24 cellular contexts compared by ENCODE assay signal in the genomic region with DNA sequence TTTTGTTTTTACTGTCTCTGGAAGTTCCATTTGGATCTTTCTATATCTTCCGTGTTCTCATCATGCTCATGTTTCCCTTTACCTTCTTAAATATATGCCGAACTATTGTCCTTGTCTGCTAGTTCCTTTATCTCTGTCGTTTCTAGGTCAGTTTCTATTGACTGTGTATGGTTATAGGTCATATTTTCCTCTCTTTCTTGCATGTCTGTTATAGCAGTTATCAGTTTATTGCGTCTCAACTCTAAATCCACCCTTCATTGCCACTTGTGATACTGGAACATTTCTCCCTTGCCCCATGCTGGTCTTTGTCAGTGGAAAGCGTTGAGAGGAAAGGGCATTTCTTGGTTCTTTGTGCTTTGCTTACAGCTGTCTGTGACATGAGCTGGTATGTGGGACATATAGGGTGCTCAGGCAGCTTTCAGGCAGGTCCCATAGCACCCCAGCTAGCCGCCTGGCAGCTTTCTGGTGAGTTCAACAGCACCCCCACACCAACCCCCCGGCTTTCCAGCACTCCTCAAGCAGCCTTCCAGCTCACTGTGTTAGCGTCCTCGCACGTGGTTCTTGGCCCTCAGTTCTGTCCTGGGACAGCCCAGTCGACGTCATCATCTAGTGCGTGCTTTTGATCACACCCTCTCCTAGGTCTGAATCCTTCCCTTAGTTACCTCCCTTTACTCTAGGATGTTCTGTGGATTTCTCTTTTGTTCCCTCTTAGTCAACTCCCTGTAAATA. TPM values are rescaled to one million over a fixed set of nuclear protein-coding genes. Genes with fewer than 3 reads are reported as not detected.
DNase-seq lines count a peak whose midpoint lies in the region; ATAC-seq and TF ChIP-seq lines count a peak whose summit lies in the region.
"Had no signal": no experiment of that assay in that cellular context is flagged by ENCODE, and none has a peak within 500 bp of the region (broad histone marks: within the 10 kb centered on the region; RNA-seq: fewer than 3 reads in every experiment).

No MANE protein-coding gene starts in this region.

- H3K36me3 Mint-ChIP-seq in CD4-positive, CD25-positive, alpha-beta regulatory T cell: peaks cover 5% of the 10 kb centered on the region
- peaks cover 32% of the 10 kb centered on the region for H3K36me3 Mint-ChIP-seq in CD8-positive, alpha-beta T cell
- H3K36me3 Mint-ChIP-seq in mesothelial cell of epicardium: peaks cover 9% of the 10 kb centered on the region
- peaks cover 14% of the 10 kb centered on the region for H3K36me3 Mint-ChIP-seq in activated CD4-positive, alpha-beta memory T cell treated with anti-CD3 and anti-CD28 coated beads, Interleukin-2, amount 10 ng/mL, durations not matched to agents 7 days and 5 days (ENCODE audit: low read depth)

- H3K9me3 ChIP-seq in CD4-positive, CD25-positive, alpha-beta regulatory T cell (ENCODE audit: control insufficient read depth in 2 of 2, low read length in 2 of 2): no peaks in the 10 kb centered on the region
- H3K9me3 ChIP-seq in CD8-positive, alpha-beta T cell (ENCODE audit: low read length): no peaks in the 10 kb centered on the region
- H3K9me3 ChIP-seq in colonic mucosa: no peaks in the 10 kb centered on the region
- H3K9me3 ChIP-seq: adrenal gland, esophagus squamous epithelium, gastrocnemius medialis, right lobe of liver, thyroid gland had no signal

- H3K36me3 ChIP-seq in CD4-positive, CD25-positive, alpha-beta regulatory T cell (ENCODE audit: control insufficient read depth, insufficient read depth, low read length): peaks cover 33% of the 10 kb centered on the region
- H3K36me3 ChIP-seq in CD8-positive, alpha-beta T cell (ENCODE audit: insufficient read depth, low read length): peaks cover 10% of the 10 kb centered on the region
- H3K36me3 ChIP-seq in colonic mucosa: no peaks in the 10 kb centered on the region
- H3K36me3 ChIP-seq in brain microvascular endothelial cell (replicated peaks): no peaks in the 10 kb centered on the region
- H3K36me3 ChIP-seq: adrenal gland, gastrocnemius medialis, right lobe of liver had no signal

- intact Hi-C loops in CD8-positive, alpha-beta T cell (cut with DNase I, micrococcal nuclease): no loop called here
- intact Hi-C loops in colonic mucosa (cut with DNase I): no loop called here

- no peak for DNase-seq in CD4-positive, CD25-positive, alpha-beta regulatory T cell
- peak in 1 of 7 experiments; percentile 36 for DNase-seq in CD8-positive, alpha-beta T cell
- no peak for DNase-seq in colonic mucosa
- DNase-seq in mesothelial cell of epicardium (ENCODE audit: low spot score in 2 of 2, unreplicated experiment in 2 of 2): peak in 1 of 2 experiments; percentile 21
- DNase-seq in activated CD4-positive, alpha-beta memory T cell treated with anti-CD3 and anti-CD28 coated beads, Interleukin-2, amount 10 ng/mL, durations not matched to agents 7 days and 5 days: no peak
- no peak for DNase-seq in brain microvascular endothelial cell
- no peak for DNase-seq in NCI-H2107 (lab: John Stamatoyannopoulos, UW)
- DNase-seq: activated CD4-positive, alpha-beta T cell treated with anti-CD3 and anti-CD28 coated beads for 1 hour; activated effector memory CD4-positive, alpha-beta T cell treated with Interleukin-2 at 50 U/mL for 16 hours; DMS 273 treated with DMSO at 0.1 percent for 48 hours; esophagus squamous epithelium; gastrocnemius medialis; HFFc6; hypothalamus; NCI-H2029 treated with DMSO at 0.1 percent for 48 hours; NCI-H446 treated with DMSO at 0.1 percent for 48 hours; OCI-M1; Right ventricle myocardium superior; thyroid gland had no signal

- H3K27me3 Mint-ChIP-seq in CD4-positive, CD25-positive, alpha-beta regulatory T cell: no peaks in the 10 kb centered on the region
- H3K27me3 Mint-ChIP-seq in CD8-positive, alpha-beta T cell (ENCODE audit: low read depth): no peaks in the 10 kb centered on the region
- no peaks in the 10 kb centered on the region for H3K27me3 Mint-ChIP-seq in mesothelial cell of epicardium (ENCODE audit: low read depth)
- no peaks in the 10 kb centered on the region for H3K27me3 Mint-ChIP-seq in activated CD4-positive, alpha-beta memory T cell treated with anti-CD3 and anti-CD28 coated beads, Interleukin-2, amount 10 ng/mL, durations not matched to agents 7 days and 5 days
- H3K27me3 Mint-ChIP-seq: stimulated activated naive CD8-positive, alpha-beta T cell treated with anti-CD3 and anti-CD28 coated beads, Interleukin-15, Interleukin-2, amounts not matched to agents 100 ng/mL and 50 ng/mL, for 24 hours had no signal

- CTCF ChIA-PET in CD8-positive, alpha-beta T cell (lab: Charles Lee): no interaction called here
- CTCF ChIA-PET in activated CD4-positive, alpha-beta memory T cell treated with anti-CD3 and anti-CD28 coated beads, Interleukin-2, amount 10 ng/mL, durations not matched to agents 7 days and 5 days (lab: Charles Lee): interaction anchor here (1.1 kb wide), 1 partner anchor 13 kb away, joined by 3 read pairs; no protein-coding TSS in a partner anchor

- H3K27ac ChIP-seq in CD4-positive, CD25-positive, alpha-beta regulatory T cell (ENCODE audit: insufficient read depth, low read length, poor library complexity, severe bottlenecking): no peak overlapping the region
- no peak overlapping the region for H3K27ac ChIP-seq in CD8-positive, alpha-beta T cell (ENCODE audit: low read depth, low read length)
- H3K27ac ChIP-seq in colonic mucosa (peak overlapping the region; percentile 37), brain microvascular endothelial cell (no peak overlapping the region)
- H3K27ac ChIP-seq: adrenal gland, esophagus squamous epithelium, gastrocnemius medialis, right lobe of liver, thyroid gland had no signal

- H3K9me3 Mint-ChIP-seq in CD4-positive, CD25-positive, alpha-beta regulatory T cell: peaks cover 0 to 1% (median 0%) of the 10 kb centered on the region in 7 donors
- no peaks in the 10 kb centered on the region for H3K9me3 Mint-ChIP-seq in CD8-positive, alpha-beta T cell
- H3K9me3 Mint-ChIP-seq in mesothelial cell of epicardium: peaks cover 13% of the 10 kb centered on the region
- no peaks in the 10 kb centered on the region for H3K9me3 Mint-ChIP-seq in activated CD4-positive, alpha-beta memory T cell treated with anti-CD3 and anti-CD28 coated beads, Interleukin-2, amount 10 ng/mL, durations not matched to agents 7 days and 5 days
- H3K9me3 Mint-ChIP-seq: HFFc6; stimulated activated naive CD8-positive, alpha-beta T cell treated with anti-CD3 and anti-CD28 coated beads, Interleukin-15, Interleukin-2, amounts not matched to agents 100 ng/mL and 50 ng/mL, for 24 hours had no signal

- H3K9ac ChIP-seq in colonic mucosa (ENCODE audit: low read depth in 2 of 2, low read length in 2 of 2): no peak overlapping the region

- peaks cover 17% of the 10 kb centered on the region for H3K4me1 ChIP-seq in CD4-positive, CD25-positive, alpha-beta regulatory T cell (ENCODE audit: control insufficient read depth, insufficient read depth, low read length, poor library complexity, severe bottlenecking)
- H3K4me1 ChIP-seq in CD8-positive, alpha-beta T cell (ENCODE audit: insufficient read depth, low read length): peaks cover 18% of the 10 kb centered on the region
- H3K4me1 ChIP-seq in colonic mucosa: no peaks in the 10 kb centered on the region
- H3K4me1 ChIP-seq: gastrocnemius medialis had no signal

- H3K27ac Mint-ChIP-seq in CD4-positive, CD25-positive, alpha-beta regulatory T cell: peak overlapping the region in 2 of 3 donors; percentile 46 to 94
- peak overlapping the region; percentile 50 for H3K27ac Mint-ChIP-seq in CD8-positive, alpha-beta T cell
- peak overlapping the region; percentile 73 for H3K27ac Mint-ChIP-seq in mesothelial cell of epicardium
- no peak overlapping the region for H3K27ac Mint-ChIP-seq in activated CD4-positive, alpha-beta memory T cell treated with anti-CD3 and anti-CD28 coated beads, Interleukin-2, amount 10 ng/mL, durations not matched to agents 7 days and 5 days
- H3K27ac Mint-ChIP-seq: HFFc6; stimulated activated naive CD8-positive, alpha-beta T cell treated with anti-CD3 and anti-CD28 coated beads, Interleukin-15, Interleukin-2, amounts not matched to agents 100 ng/mL and 50 ng/mL, for 24 hours had no signal

- TF ChIP-seq CTCF in CD8-positive, alpha-beta T cell (IDR thresholded peaks at IDR 0.05): no peak
- TF ChIP-seq CTCF in colonic mucosa (IDR thresholded peaks at IDR 0.05): no peak
- TF ChIP-seq CTCF in mesothelial cell of epicardium (IDR thresholded peaks at IDR 0.05; ENCODE audit: unreplicated experiment): no peak
- TF ChIP-seq CTCF in brain microvascular endothelial cell (IDR thresholded peaks at IDR 0.05; ENCODE audit: low read depth, low read length, missing control alignments): no peak

- in situ Hi-C loops in brain microvascular endothelial cell (cut with HindIII; ENCODE audit: low pct_ligation_motif_present, low sequenced_read_pairs): no loop called here

- peaks cover 17 to 42% (median 36%) of the 10 kb centered on the region in 4 donors for H3K4me1 Mint-ChIP-seq in CD4-positive, CD25-positive, alpha-beta regulatory T cell
- H3K4me1 Mint-ChIP-seq in CD8-positive, alpha-beta T cell (ENCODE audit: low read depth): peaks cover 34% of the 10 kb centered on the region
- H3K4me1 Mint-ChIP-seq in mesothelial cell of epicardium: peaks cover 30% of the 10 kb centered on the region
- peaks cover 26% of the 10 kb centered on the region for H3K4me1 Mint-ChIP-seq in activated CD4-positive, alpha-beta memory T cell treated with anti-CD3 and anti-CD28 coated beads, Interleukin-2, amount 10 ng/mL, durations not matched to agents 7 days and 5 days

- POLR2A ChIA-PET in CD8-positive, alpha-beta T cell (lab: Charles Lee): no interaction called here
- POLR2A ChIA-PET in activated CD4-positive, alpha-beta memory T cell treated with anti-CD3 and anti-CD28 coated beads, Interleukin-2, amount 10 ng/mL, durations not matched to agents 7 days and 5 days (lab: Charles Lee): interaction anchor here (1.4 kb wide), 1 partner anchor 13 kb away, joined by 4 read pairs; no protein-coding TSS in a partner anchor

- no peak overlapping the region for H3K4me3 ChIP-seq in CD4-positive, CD25-positive, alpha-beta regulatory T cell (ENCODE audit: low read depth, low read length)
- H3K4me3 ChIP-seq in CD8-positive, alpha-beta T cell (ENCODE audit: low read depth, low read length): no peak overlapping the region
- H3K4me3 ChIP-seq in colonic mucosa: no peak overlapping the region
- H3K4me3 ChIP-seq in brain microvascular endothelial cell (ENCODE audit: low read depth, low read length): no peak overlapping the region
- H3K4me3 ChIP-seq: adrenal gland, esophagus squamous epithelium, gastrocnemius medialis, K562, right lobe of liver, thyroid gland had no signal

- no peaks in the 10 kb centered on the region for H3K27me3 ChIP-seq in CD4-positive, CD25-positive, alpha-beta regulatory T cell (ENCODE audit: control insufficient read depth, insufficient read depth, low read length)
- no peaks in the 10 kb centered on the region for H3K27me3 ChIP-seq in CD8-positive, alpha-beta T cell (ENCODE audit: insufficient read depth, low read length)
- H3K27me3 ChIP-seq in colonic mucosa (no peaks in the 10 kb centered on the region), brain microvascular endothelial cell (replicated peaks) (no peaks in the 10 kb centered on the region)
- H3K27me3 ChIP-seq: adrenal gland, esophagus squamous epithelium, gastrocnemius medialis, right lobe of liver, thyroid gland had no signal

- no peak for ATAC-seq in CD4-positive, CD25-positive, alpha-beta regulatory T cell (ENCODE audit: low read depth in 2 of 2)
- no peak for ATAC-seq in CD8-positive, alpha-beta T cell
- ATAC-seq: gastrocnemius medialis, K562, right lobe of liver had no signal

- peak overlapping the region in 1 of 4 donors; percentile 20 for H3K4me3 Mint-ChIP-seq in CD4-positive, CD25-positive, alpha-beta regulatory T cell
- no peak overlapping the region for H3K4me3 Mint-ChIP-seq in CD8-positive, alpha-beta T cell
- H3K4me3 Mint-ChIP-seq in mesothelial cell of epicardium: no peak overlapping the region
- H3K4me3 Mint-ChIP-seq in activated CD4-positive, alpha-beta memory T cell treated with anti-CD3 and anti-CD28 coated beads, Interleukin-2, amount 10 ng/mL, durations not matched to agents 7 days and 5 days: no peak overlapping the region
- H3K4me3 Mint-ChIP-seq: CD14-positive monocyte; HFFc6; stimulated activated naive CD8-positive, alpha-beta T cell treated with anti-CD3 and anti-CD28 coated beads, Interleukin-15, Interleukin-2, amounts not matched to agents 100 ng/mL and 50 ng/mL, for 24 hours had no signal

RNA-seq across cellular contexts. Expression of a gene that starts 15.4 kb away (rescaled TPM):
- 41.9 TPM for total RNA-seq in CD4-positive, CD25-positive, alpha-beta regulatory T cell
- polyA plus RNA-seq in CD4-positive, CD25-positive, alpha-beta regulatory T cell: 1 to 10 TPM; 1.6 to 4.0 (median 3.6) TPM
- total RNA-seq in CD8-positive, alpha-beta T cell: 1 to 10 TPM; 7.6 to 7.9 TPM
- total RNA-seq in colonic mucosa: 10 to 100 TPM; 10.4 to 22.2 TPM
- 43.4 to 48.7 TPM (median 46.0 TPM) in 3 replicates for total RNA-seq in mesothelial cell of epicardium
- total RNA-seq in activated CD4-positive, alpha-beta memory T cell treated with anti-CD3 and anti-CD28 coated beads, Interleukin-2, amount 10 ng/mL, durations not matched to agents 7 days and 5 days: 10 to 100 TPM; 32.8 to 35.8 TPM

RNA-seq across cellular contexts. Expression of a gene that starts 27.7 kb away (rescaled TPM):
- total RNA-seq in CD4-positive, CD25-positive, alpha-beta regulatory T cell: 5.4 TPM
- under 1 TPM; 0.24 to 0.83 (median 0.42) TPM for polyA plus RNA-seq in CD4-positive, CD25-positive, alpha-beta regulatory T cell
- 1 to 10 TPM; 5.1 to 5.2 TPM for total RNA-seq in CD8-positive, alpha-beta T cell
- total RNA-seq in colonic mucosa (1 to 10 TPM; 3.5 to 6.3 TPM), mesothelial cell of epicardium (11.0 to 12.0 TPM (median 11.1 TPM) in 3 replicates)
- 10 to 100 TPM; 14.3 to 14.9 TPM for total RNA-seq in activated CD4-positive, alpha-beta memory T cell treated with anti-CD3 and anti-CD28 coated beads, Interleukin-2, amount 10 ng/mL, durations not matched to agents 7 days and 5 days
